ENCODE assay signal across 19 cellular contexts in genomic region chr11:8290122-8290810, GRCh38. TPM values are rescaled to one million over a fixed set of nuclear protein-coding genes. Genes with fewer than 3 reads are reported as not detected.
DNase-seq lines count a peak whose midpoint lies in the region; ATAC-seq, FAIRE-seq and TF ChIP-seq lines count a peak whose summit lies in the region.
"Had no signal": no experiment of that assay in that cellular context is flagged by ENCODE, and none has a peak within 500 bp of the region (broad histone marks: within the 10 kb centered on the region; RNA-seq: fewer than 3 reads in every experiment).

No MANE protein-coding gene starts in this region.

- H3K79me1 ChIP-seq in H1 (ENCODE audit: low read depth, low read length): no peaks in the 10 kb centered on the region

- H3K27ac ChIP-seq in HEK293 (ENCODE audit: extremely low read depth, low read depth, low read length) (no peak overlapping the region), H1 (ENCODE audit: low read depth, low read length) (no peak overlapping the region)
- H3K27ac ChIP-seq: gastroesophageal sphincter, GM23248, parathyroid adenoma had no signal

- ATAC-seq in GM21737 (IDR thresholded peaks at IDR 0.05; ENCODE audit: unreplicated experiment): no peak
- ATAC-seq: activated CD8-positive, alpha-beta T cell treated with anti-CD3 and anti-CD28 coated beads, Interleukin-2, amount 10 ng/mL, durations not matched to agents 7 days and 5 days; gastroesophageal sphincter; HepG2 had no signal

- FAIRE-seq in H1 (lab: Jason Lieb, UNC) (no peak), H54 (lab: Jason Lieb, UNC) (no peak)
- FAIRE-seq: endothelial cell of umbilical vein, HepG2, small intestine had no signal

- no peaks in the 10 kb centered on the region for H3K23me2 ChIP-seq in H1 (ENCODE audit: low read depth, low read length)

- H2BK12ac ChIP-seq in H1 (ENCODE audit: low read depth, low read length): no peak overlapping the region

- DNase-seq in COLO668 (lab: John Stamatoyannopoulos, UW; ENCODE audit: unreplicated experiment): peak; percentile 33
- peak; percentile 84 for DNase-seq in NCI-H2227 treated with DMSO at 0.1 percent for 48 hours (lab: John Stamatoyannopoulos, UW)
- no peak for DNase-seq in H1 (ENCODE audit: low read depth in 1 of 2, low spot score in 2 of 2)
- no peak for DNase-seq in H54 (ENCODE audit: insufficient read length, low spot score)
- no peak for DNase-seq in NOMO-1 treated with dmso at 0.1 percent for 144 hours (lab: John Stamatoyannopoulos, UW; ENCODE audit: unreplicated experiment)
- no peak for DNase-seq in iPS-NIHi11 (ENCODE audit: low spot score)
- DNase-seq: activated CD8-positive, alpha-beta T cell treated with anti-CD3 and anti-CD28 coated beads, Interleukin-2, amount 10 ng/mL, durations not matched to agents 7 days and 5 days; amygdala; GM23248; MM.1S; small intestine; stimulated activated naive CD4-positive, alpha-beta T cell had no signal

- no peak overlapping the region for H2BK20ac ChIP-seq in H1 (ENCODE audit: low read length)

- H2AK5ac ChIP-seq in H1 (ENCODE audit: low read depth, low read length): no peak overlapping the region

- TF ChIP-seq CTCF in HEK293 (tag by site-specific recombination; IDR thresholded peaks at IDR 0.05) (no peak), H1 (IDR thresholded peaks at IDR 0.05; ENCODE audit: control extremely low read depth in 1 of 3, insufficient read depth in 1 of 3, low read depth in 1 of 3, low read length in 3 of 3) (no peak)

- no peaks in the 10 kb centered on the region; a peak in 1 of 7 replicates for H3K27me3 ChIP-seq in H1 (replicated peaks in 1 of 4; ENCODE audit: control insufficient read depth in 3 of 4, extremely low read depth in 1 of 4, insufficient read depth in 3 of 4, low read length in 3 of 4)
- H3K27me3 ChIP-seq: gastroesophageal sphincter had no signal

- H2BK15ac ChIP-seq in H1 (ENCODE audit: low read length): no peak overlapping the region

- H3K4me3 ChIP-seq in HEK293 (ENCODE audit: low read depth, low read length) (no peak overlapping the region), H1 (ENCODE audit: extremely low read depth in 1 of 4, insufficient read depth in 2 of 4, low read depth in 3 of 4, low read length in 4 of 4) (no peak overlapping the region)
- H3K4me3 ChIP-seq: gastroesophageal sphincter, GM23248 had no signal

- no peak overlapping the region for H3K9ac ChIP-seq in H1 (replicated peaks in 1 of 4; ENCODE audit: extremely low read depth in 1 of 4, low read depth in 3 of 4, low read length in 3 of 4)
- H3K9ac ChIP-seq: GM23248, parathyroid adenoma had no signal

- no peak overlapping the region for H2BK120ac ChIP-seq in H1 (replicated peaks; ENCODE audit: low read depth, low read length)

- H3K56ac ChIP-seq in H1 (replicated peaks; ENCODE audit: insufficient read length, low read depth, low read length): no peak overlapping the region

- POLR2A ChIA-PET in HEK293 (lab: Yijun Ruan, JAX): no interaction called here
- POLR2A ChIA-PET in H1 (lab: Charles Lee; ENCODE audit: partially characterized antibody): interaction anchor here (1.9 kb wide), 1 partner anchor 11 kb away, joined by 4 read pairs; no protein-coding TSS in a partner anchor

- H4K91ac ChIP-seq in H1 (replicated peaks; ENCODE audit: insufficient read length, low read length): no peak overlapping the region

- no peak overlapping the region for H3K23ac ChIP-seq in H1 (ENCODE audit: insufficient read length)

- H3K4me1 ChIP-seq in HEK293 (ENCODE audit: control insufficient read depth, insufficient read depth, low read length): no peaks in the 10 kb centered on the region
- peaks cover 0 to 6% (median 2%) of the 10 kb centered on the region in 4 experiments; a peak in 3 of 7 replicates for H3K4me1 ChIP-seq in H1 (replicated peaks in 1 of 4; ENCODE audit: control insufficient read depth in 3 of 4, insufficient read depth in 4 of 4, low read length in 3 of 4)
- H3K4me1 ChIP-seq: parathyroid adenoma had no signal

- no peak overlapping the region for H2BK5ac ChIP-seq in H1 (ENCODE audit: low read depth, low read length)

- peak overlapping the region; percentile 51; the same call in 1 of the 2 replicates for H3K18ac ChIP-seq in H1 (ENCODE audit: extremely low read depth, low read length)

- no peak overlapping the region for H2AFZ ChIP-seq in H1 (ENCODE audit: low read length)
- H2AFZ ChIP-seq: GM23248, parathyroid adenoma had no signal

- H4K20me1 ChIP-seq in H1 (replicated peaks in 1 of 2; ENCODE audit: control insufficient read depth in 1 of 2, insufficient read depth in 2 of 2, low read length in 2 of 2): peaks cover 0 to 3% of the 10 kb centered on the region in 2 experiments

- TF ChIP-seq POLR2A in H1 (IDR thresholded peaks at IDR 0.05; ENCODE audit: control extremely low read depth in 1 of 2, low read depth in 2 of 2, low read length in 2 of 2) (no peak), H54 (IDR thresholded peaks at IDR 0.05; ENCODE audit: low read depth, low read length) (no peak)

- no peak for TF ChIP-seq RAD21 in H1 (IDR thresholded peaks at IDR 0.05 in 1 of 2, conservative IDR thresholded peaks at IDR 0.05 in 1 of 2; ENCODE audit: low read depth in 2 of 2, low read length in 2 of 2)

- no peaks in the 10 kb centered on the region for H3K9me3 ChIP-seq in HEK293 (ENCODE audit: control insufficient read depth, insufficient read depth, low read depth, low read length)
- H3K9me3 ChIP-seq in H1 (ENCODE audit: insufficient read depth in 2 of 2, low read depth in 1 of 2, low read length in 1 of 2): no peaks in the 10 kb centered on the region
- H3K9me3 ChIP-seq: gastroesophageal sphincter had no signal

- no peak overlapping the region for H3K14ac ChIP-seq in H1 (ENCODE audit: insufficient read length)

- no peak for TF ChIP-seq EP300 in H1 (IDR thresholded peaks at IDR 0.05; ENCODE audit: borderline replicate concordance in 1 of 2, low read depth in 2 of 2, low read length in 2 of 2)

- H4K5ac ChIP-seq in H1 (ENCODE audit: insufficient read length, low read depth, low read length): no peak overlapping the region

- 95% methylated on average over 7 of the region's 7 CpGs; no CpG with 5 or more reads in 1 of the 2 experiments for whole genome bisulfite sequencing in H1 (ENCODE audit: extremely low coverage in 1 of 2, insufficient coverage in 1 of 2, insufficient read length in 1 of 2, insufficient replicate concordance in 2 of 2, low coverage in 1 of 2, low lambda C conversion rate in 2 of 2, missing lambda C conversion rate in 1 of 2), 2 experiments

- no peaks in the 10 kb centered on the region for H3K79me2 ChIP-seq in H1 (ENCODE audit: control insufficient read depth in 1 of 2, insufficient read depth in 2 of 2, low read length in 2 of 2)
- H3K79me2 ChIP-seq: parathyroid adenoma had no signal

- CTCF ChIA-PET in HEK293 (lab: Yijun Ruan, JAX) (interaction anchor here (0.7 to 1.2 kb wide), 2 partner anchors 38 to 277 kb away, joined by 3 read pairs; no protein-coding TSS in a partner anchor), H1 (lab: Charles Lee; ENCODE audit: partially characterized antibody) (interaction anchor here (0.8 to 5.1 kb wide), 10 partner anchors 9 to 72 kb away, joined by 3 to 24 read pairs (median 4); partner anchors contain the start of gene LMO1)

- no peaks in the 10 kb centered on the region for H3K36me3 ChIP-seq in HEK293 (ENCODE audit: control insufficient read depth in 2 of 2, insufficient read depth in 1 of 2, low read length in 2 of 2)
- no peaks in the 10 kb centered on the region for H3K36me3 ChIP-seq in H1 (ENCODE audit: control insufficient read depth in 2 of 4, insufficient read depth in 4 of 4, low read length in 3 of 4)
- H3K36me3 ChIP-seq: gastroesophageal sphincter had no signal

- H3K4ac ChIP-seq in H1 (replicated peaks; ENCODE audit: insufficient read length, low read depth, low read length): no peak overlapping the region

- H4K8ac ChIP-seq in H1 (ENCODE audit: extremely low read depth, insufficient read depth, low read length): peak overlapping the region; percentile 62; the same call in 1 of the 2 replicates

- H3K4me2 ChIP-seq in H1 (ENCODE audit: insufficient read depth in 1 of 2, low read depth in 2 of 2, low read length in 2 of 2): no peak overlapping the region

TF ChIP-seq in HEK293, 187 proteins besides CTCF, POLR2A, EP300 and RAD21 (continues in another document):
- TF ChIP-seq ZNF580 (tag by site-specific recombination; IDR thresholded peaks at IDR 0.05) (no peak), ZNF473 (tag by site-specific recombination; IDR thresholded peaks at IDR 0.05) (no peak), ZIC2 (tag by site-specific recombination; IDR thresholded peaks at IDR 0.05) (peak; percentile 38; the same call in 1 of the 2 replicates), ZNF23 (tag by site-specific recombination; IDR thresholded peaks at IDR 0.05; ENCODE audit: borderline replicate concordance) (no peak), ZBTB20 (tag by site-specific recombination; IDR thresholded peaks at IDR 0.05) (peak; percentile 7; the same call in 1 of the 2 replicates), ZNF341 (tag by site-specific recombination; IDR thresholded peaks at IDR 0.05; ENCODE audit: low read depth) (peak; percentile 83)

TF ChIP-seq in H1, 55 proteins besides CTCF, POLR2A, EP300 and RAD21 (continues in another document):
- no peak for TF ChIP-seq NANOG (IDR thresholded peaks at IDR 0.05; ENCODE audit: insufficient read depth, low read depth, low read length, poor library complexity, severe bottlenecking)
- no peak for TF ChIP-seq JUND (IDR thresholded peaks at IDR 0.05; ENCODE audit: low read length)
- TF ChIP-seq ASH2L (IDR thresholded peaks at IDR 0.05; ENCODE audit: low read length): no peak
- TF ChIP-seq NRF1 (IDR thresholded peaks at IDR 0.05; ENCODE audit: low read depth, low read length): no peak
- TF ChIP-seq USF2 (IDR thresholded peaks at IDR 0.05; ENCODE audit: low read length): no peak
- TF ChIP-seq EGR1 (IDR thresholded peaks at IDR 0.05; ENCODE audit: borderline replicate concordance, low read depth, low read length): no peak
- TF ChIP-seq HDAC2 (IDR thresholded peaks at IDR 0.05; ENCODE audit: borderline replicate concordance in 1 of 2, low read depth in 2 of 2, low read length in 2 of 2): no peak

RNA-seq across cellular contexts. Expression of gene LMO1, which starts 26.6 kb away (rescaled TPM):
- total RNA-seq in H1 (2021; fragmentation: NEBNext Ultra II Directional; extraction: Animal tissue kit (Norgen Biotek cat#: 25700)): not detected in 2 replicates
- 0.17 and 0.30 TPM in 2 replicates for polyA plus RNA-seq in H1 (2011; rRNA removed)
- 0.32 TPM for polyA plus RNA-seq in H1 (2011; cell fraction: cytosol; rRNA removed)
- 0.37 TPM for polyA plus RNA-seq in H1 (2011; cell fraction: nucleus; rRNA removed)
- 0.19 to 0.85 TPM (median 0.46 TPM) in 4 replicates for polyA plus RNA-seq in H1 (2012, experiment 1 of 2)
- polyA plus RNA-seq in H1 (2012, experiment 2 of 2): 0.45 TPM
- polyA plus RNA-seq in H1 (2013, experiment 1 of 2): 0.20 TPM
- polyA plus RNA-seq in H1 (2013, experiment 2 of 2): 0.11 TPM
- 0.44 TPM in 1 of 2 replicates, not detected in the other for polyA minus RNA-seq in H1 (2011; rRNA and poly(A)+ RNA removed)
- not detected for polyA minus RNA-seq in H1 (2011; cell fraction: cytosol; rRNA and poly(A)+ RNA removed)
- not detected for polyA minus RNA-seq in H1 (2011; cell fraction: nucleus; rRNA and poly(A)+ RNA removed)
- total RNA-seq: activated CD8-positive, alpha-beta T cell treated with anti-CD3 and anti-CD28 coated beads, Interleukin-2, amount 10 ng/mL, durations not matched to agents 7 days and 5 days; endothelial cell of umbilical vein; gastroesophageal sphincter; GM23248; HepG2; ureter had no signal
- polyA plus RNA-seq: endothelial cell of umbilical vein, GM23248, HepG2, small intestine had no signal

Comparison
In these comparisons a context has a peak if more than half of its experiments do, and no peak if none do; other contexts are left out.
1. DNase-seq: peak in COLO668 (single experiment) and NCI-H2227 treated with DMSO at 0.1 percent for 48 hours (single experiment); none in H1 (0 of 2), H54 (single experiment), NOMO-1 treated with dmso at 0.1 percent for 144 hours (single experiment) and iPS-NIHi11 (single experiment).